ENCODE assay signal across 8 cellular contexts in the genomic region with DNA sequence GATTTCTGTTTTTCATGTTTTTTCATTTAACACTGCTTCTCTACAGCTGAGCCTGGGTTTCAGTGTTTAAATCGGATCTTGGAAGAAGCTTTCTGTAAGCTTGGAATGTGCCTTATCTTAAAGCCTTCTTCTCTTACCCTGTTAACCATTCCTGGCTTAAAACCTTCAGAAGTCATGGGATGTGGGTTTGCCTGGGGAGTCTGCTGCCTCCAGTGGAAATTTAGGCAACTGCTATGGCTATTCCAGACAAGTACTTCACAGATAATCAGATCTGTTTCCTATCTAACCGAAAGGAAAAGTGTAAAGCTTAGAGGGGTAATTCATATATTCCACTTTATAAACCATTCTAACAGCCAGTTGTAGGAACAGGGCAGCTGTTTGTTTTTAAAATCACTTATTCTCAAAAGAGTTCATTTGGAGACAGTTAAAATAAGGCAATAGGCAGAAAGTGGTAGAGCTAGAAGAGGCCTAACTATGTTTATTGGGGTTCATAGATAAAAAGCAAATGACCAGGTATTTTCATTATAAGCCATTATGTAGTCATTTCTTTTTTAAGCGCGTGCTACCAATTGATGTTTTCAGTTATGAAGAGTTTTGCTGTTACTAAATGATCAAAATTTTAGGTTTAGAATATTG.
A peak's percentile ranks its signal among the peaks of the same experiment; 100 is the strongest.
DNase-seq lines count a peak whose midpoint lies in the region; ATAC-seq and TF ChIP-seq lines count a peak whose summit lies in the region.

No MANE protein-coding gene starts in this region.

- H3K4me3 ChIP-seq in HUES64 (ENCODE audit: low read length) (no peak overlapping the region), prostate gland (no peak overlapping the region)

- DNase-seq in DMS 273 (lab: John Stamatoyannopoulos, UW; ENCODE audit: unreplicated experiment) = peak; percentile 62
- DNase-seq in SKM-1 (lab: John Stamatoyannopoulos, UW; ENCODE audit: unreplicated experiment) = peak; percentile 15
- DNase-seq in foreskin melanocyte = peak; percentile 45
- no peak for DNase-seq in prostate gland (ENCODE audit: low spot score)
- no peak for DNase-seq in NCI-H2081 treated with DMSO at 0.1 percent for 48 hours (lab: John Stamatoyannopoulos, UW)
- no peak for DNase-seq in stimulated activated CD8-positive, alpha-beta memory T cell treated with anti-CD3 and anti-CD28 coated beads, Interleukin-4, amount 100 ng/mL, for 48 hours

- H3K27ac ChIP-seq in HUES64 (ENCODE audit: low read depth, low read length) (peak overlapping the region; percentile 7; the same call in 1 of the 2 replicates), prostate gland (no peak overlapping the region)

- H3K27me3 ChIP-seq in HUES64 (ENCODE audit: insufficient read depth, low read length) (no peaks in the 10 kb centered on the region), prostate gland (replicated peaks; ENCODE audit: insufficient read depth) (no peaks in the 10 kb centered on the region)

- TF ChIP-seq CTCF in prostate gland (IDR thresholded peaks at IDR 0.05) = peak in 3 of 4 experiments; percentile 17 to 60 (median 59)

- H3K9ac ChIP-seq in HUES64 (ENCODE audit: low read depth, low read length) = no peak overlapping the region

- WGBS in HUES64 = 68% methylated on average over 3 of the region's 4 CpGs
- 55% methylated on average over 4 of the region's 4 CpGs for WGBS in prostate gland

- H3K4me1 ChIP-seq in HUES64 (ENCODE audit: insufficient read depth, low read length) = peaks cover 34% of the 10 kb centered on the region
- H3K4me1 ChIP-seq in prostate gland (replicated peaks) = no peaks in the 10 kb centered on the region

- intact Hi-C loops in prostate gland (cut with DNase I) = loop anchor here (5.0 kb wide), 1 partner anchor 221 kb away; the partner anchor contains the start of gene TCF12

- H3K9me3 ChIP-seq in HUES64 (ENCODE audit: insufficient read depth, low read depth, low read length) = no peaks in the 10 kb centered on the region
- H3K9me3 ChIP-seq in prostate gland = no peaks in the 10 kb centered on the region

- ATAC-seq in HG02610 (IDR thresholded peaks at IDR 0.05; ENCODE audit: unreplicated experiment) = no peak

- H3K36me3 ChIP-seq in HUES64 (ENCODE audit: insufficient read depth, low read length) (no peaks in the 10 kb centered on the region), prostate gland (no peaks in the 10 kb centered on the region)

- TF ChIP-seq POLR2A in prostate gland (IDR thresholded peaks at IDR 0.05) = no peak

Comparison
In these comparisons a context has a peak if more than half of its experiments do, and no peak if none do; other contexts are left out.
1. DNase-seq: peak in DMS 273 (single experiment), SKM-1 (single experiment) and foreskin melanocyte (single experiment); none in prostate gland (single experiment), NCI-H2081 treated with DMSO at 0.1 percent for 48 hours (single experiment) and stimulated activated CD8-positive, alpha-beta memory T cell treated with anti-CD3 and anti-CD28 coated beads, Interleukin-4, amount 100 ng/mL, for 48 hours (single experiment).